In the genomic region with DNA sequence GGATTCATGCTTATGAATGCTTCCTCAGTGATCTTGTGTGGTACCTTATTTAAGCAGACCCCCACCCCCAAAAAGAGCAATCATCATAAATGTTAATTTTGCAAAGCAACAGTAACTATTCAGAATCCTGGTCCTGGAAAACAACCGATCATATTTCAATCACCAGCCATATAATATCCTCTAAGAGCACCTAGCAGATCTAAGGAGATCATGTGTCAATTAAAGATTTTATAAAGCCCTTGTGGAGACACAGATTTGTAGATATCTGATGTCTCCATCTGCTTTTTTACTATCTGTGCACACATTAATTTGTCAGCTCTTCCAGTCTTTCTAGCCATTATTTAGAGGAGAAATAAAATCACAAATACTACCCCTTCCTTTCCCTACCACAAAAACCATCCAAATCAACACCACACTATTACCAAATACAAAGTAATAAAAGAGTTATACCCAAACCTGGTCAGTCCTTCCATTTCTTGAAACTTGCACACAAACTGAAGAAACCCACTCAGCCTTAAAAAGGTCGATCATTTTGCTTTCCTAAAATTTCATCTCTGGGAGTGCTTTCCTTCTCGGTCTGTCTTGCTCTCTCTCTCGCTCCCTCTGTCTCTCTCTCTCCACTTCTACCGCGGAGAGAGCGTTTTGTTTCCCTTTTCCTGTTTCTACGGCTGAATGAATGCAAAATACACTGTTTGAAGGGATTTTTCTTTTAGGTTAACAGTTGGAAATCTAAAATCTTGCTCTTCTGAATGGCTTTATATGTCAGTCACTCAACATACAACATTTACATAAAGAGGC, we compare ENCODE assay signal across 1 cellular context.
TF ChIP-seq lines count a peak whose summit lies in the region.

No MANE protein-coding gene starts in this region.

TF ChIP-seq in H1, 55 proteins besides CTCF, POLR2A, EP300 and RAD21:
- TF ChIP-seq, protein P1, sequence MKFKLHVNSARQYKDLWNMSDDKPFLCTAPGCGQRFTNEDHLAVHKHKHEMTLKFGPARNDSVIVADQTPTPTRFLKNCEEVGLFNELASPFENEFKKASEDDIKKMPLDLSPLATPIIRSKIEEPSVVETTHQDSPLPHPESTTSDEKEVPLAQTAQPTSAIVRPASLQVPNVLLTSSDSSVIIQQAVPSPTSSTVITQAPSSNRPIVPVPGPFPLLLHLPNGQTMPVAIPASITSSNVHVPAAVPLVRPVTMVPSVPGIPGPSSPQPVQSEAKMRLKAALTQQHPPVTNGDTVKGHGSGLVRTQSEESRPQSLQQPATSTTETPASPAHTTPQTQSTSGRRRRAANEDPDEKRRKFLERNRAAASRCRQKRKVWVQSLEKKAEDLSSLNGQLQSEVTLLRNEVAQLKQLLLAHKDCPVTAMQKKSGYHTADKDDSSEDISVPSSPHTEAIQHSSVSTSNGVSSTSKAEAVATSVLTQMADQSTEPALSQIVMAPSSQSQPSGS (IDR thresholded peaks at IDR 0.05; ENCODE audit: low read length): no peak
- TF ChIP-seq CBX5 (IDR thresholded peaks at IDR 0.05; ENCODE audit: low read depth, low read length) (no peak), SP4 (IDR thresholded peaks at IDR 0.05; ENCODE audit: low read length) (no peak), RFX5 (IDR thresholded peaks at IDR 0.05; ENCODE audit: borderline replicate concordance, low read depth, low read length) (no peak), GABPA (IDR thresholded peaks at IDR 0.05; ENCODE audit: borderline replicate concordance, insufficient read depth, low read length) (no peak), KDM5A (IDR thresholded peaks at IDR 0.05; ENCODE audit: low read length) (no peak)
- TF ChIP-seq, protein P2, sequence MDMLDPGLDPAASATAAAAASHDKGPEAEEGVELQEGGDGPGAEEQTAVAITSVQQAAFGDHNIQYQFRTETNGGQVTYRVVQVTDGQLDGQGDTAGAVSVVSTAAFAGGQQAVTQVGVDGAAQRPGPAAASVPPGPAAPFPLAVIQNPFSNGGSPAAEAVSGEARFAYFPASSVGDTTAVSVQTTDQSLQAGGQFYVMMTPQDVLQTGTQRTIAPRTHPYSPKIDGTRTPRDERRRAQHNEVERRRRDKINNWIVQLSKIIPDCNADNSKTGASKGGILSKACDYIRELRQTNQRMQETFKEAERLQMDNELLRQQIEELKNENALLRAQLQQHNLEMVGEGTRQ (IDR thresholded peaks at IDR 0.05; ENCODE audit: low read length): no peak
